In genomic region chr9:136514022-136514714, GRCh38 we compare ENCODE assay signal across 21 cellular contexts. TPM values are rescaled to one million over a fixed set of nuclear protein-coding genes. Genes with fewer than 3 reads are reported as not detected.
DNase-seq lines count a peak whose midpoint lies in the region; ATAC-seq and TF ChIP-seq lines count a peak whose summit lies in the region.
"Had no signal": no experiment of that assay in that cellular context is flagged by ENCODE, and none has a peak within 500 bp of the region (broad histone marks: within the 10 kb centered on the region; RNA-seq: fewer than 3 reads in every experiment).

No MANE protein-coding gene starts in this region.

- H3K27me3 ChIP-seq in SK-N-SH (ENCODE audit: insufficient read depth) = no peaks in the 10 kb centered on the region
- H3K27me3 ChIP-seq in tibial nerve = no peaks in the 10 kb centered on the region

- peak overlapping the region; percentile 30 for H3K27ac Mint-ChIP-seq in endothelial cell (ENCODE audit: unreplicated experiment)
- H3K27ac Mint-ChIP-seq: CD8-positive, alpha-beta memory T cell had no signal

- no peaks in the 10 kb centered on the region for H4K20me1 ChIP-seq in SK-N-SH (ENCODE audit: insufficient read depth)

- no peak for ATAC-seq in SK-N-SH treated with all-trans-retinoic acid at 6 μM for 48 hours
- no peak for ATAC-seq in HG02588 (IDR thresholded peaks at IDR 0.05; ENCODE audit: unreplicated experiment)
- ATAC-seq: HCT116 had no signal

- WGBS in SK-N-SH (ENCODE audit: low lambda C conversion rate) = 86% methylated on average over 18 of the region's 29 CpGs
- 83 to 86% methylated on average over 19 to 21 of the region's 29 CpGs for WGBS in tibial nerve, 2 donors

- H3K4me1 Mint-ChIP-seq in endothelial cell (ENCODE audit: unreplicated experiment) = peaks cover 4% of the 10 kb centered on the region
- H3K4me1 Mint-ChIP-seq: CD8-positive, alpha-beta memory T cell had no signal

- H3K36me3 ChIP-seq in SK-N-SH (replicated peaks in 1 of 2; ENCODE audit: control insufficient read depth in 1 of 2, insufficient read depth in 2 of 2, low read length in 1 of 2) (peaks cover 6 to 68% of the 10 kb centered on the region in 2 experiments), tibial nerve (peaks cover 14 to 100% (median 32%) of the 10 kb centered on the region in 3 donors)

- no peak overlapping the region for H3K9ac ChIP-seq in SK-N-SH

- no peaks in the 10 kb centered on the region for H3K9me2 ChIP-seq in SK-N-SH

- no peak for TF ChIP-seq POLR2A in tibial nerve (IDR thresholded peaks at IDR 0.05)

- DNase-seq in SK-N-SH (peak; percentile 74), LHCN-M2 (ENCODE audit: low read depth) (peak; percentile 14), endothelial cell (ENCODE audit: low spot score) (no peak), tibial nerve (ENCODE audit: low spot score in 2 of 2) (no peak), DMS79 (lab: John Stamatoyannopoulos, UW) (no peak), NK-92 (lab: John Stamatoyannopoulos, UW; ENCODE audit: unreplicated experiment) (no peak)
- DNase-seq: 8988T; Calu3; CD8-positive, alpha-beta memory T cell; DMS153; GOT3; MM.1S; NCI-H1048; NCI-H1417 treated with DMSO at 0.1 percent for 48 hours; NCI-H187; NCI-H69; NK-92 treated with Interleukin-12 subunit alpha and Interleukin-12 subunit beta, amount 100 ng/mL, for 24 hours had no signal

- TF ChIP-seq CTCF in SK-N-SH (IDR thresholded peaks at IDR 0.05) (no peak), endothelial cell (IDR thresholded peaks at IDR 0.05; ENCODE audit: unreplicated experiment) (no peak), tibial nerve (IDR thresholded peaks at IDR 0.05) (no peak)

- H3K36me3 Mint-ChIP-seq in endothelial cell (ENCODE audit: low read depth, unreplicated experiment) = peaks cover 7% of the 10 kb centered on the region

- H3F3A ChIP-seq in SK-N-SH (replicated peaks; ENCODE audit: insufficient read depth) = no peaks in the 10 kb centered on the region

- peaks cover 17% of the 10 kb centered on the region for H3K27me3 Mint-ChIP-seq in endothelial cell (ENCODE audit: unreplicated experiment)
- H3K27me3 Mint-ChIP-seq: CD8-positive, alpha-beta memory T cell had no signal

- H3K9me3 ChIP-seq in SK-N-SH (no peaks in the 10 kb centered on the region), tibial nerve (no peaks in the 10 kb centered on the region)

- CTCF ChIA-PET in SK-N-SH (lab: Yijun Ruan, JAX) = interaction anchor here (1.6 kb wide), 1 partner anchor 26 kb away, joined by 4 read pairs; no protein-coding TSS in a partner anchor

- H3K4me2 ChIP-seq in SK-N-SH = no peak overlapping the region

- H3K9me3 Mint-ChIP-seq in endothelial cell (ENCODE audit: unreplicated experiment) = no peaks in the 10 kb centered on the region
- H3K9me3 Mint-ChIP-seq: CD8-positive, alpha-beta memory T cell had no signal

- H3K4me1 ChIP-seq in SK-N-SH (ENCODE audit: control insufficient read depth in 1 of 2, insufficient read depth in 2 of 2, low read depth in 1 of 2, low read length in 1 of 2) (peaks cover 0 to 5% of the 10 kb centered on the region in 2 experiments; a peak in 1 of 4 replicates), tibial nerve (peaks cover 0 to 76% (median 34%) of the 10 kb centered on the region in 4 donors)

- no peak overlapping the region for H3K4me3 Mint-ChIP-seq in endothelial cell (ENCODE audit: unreplicated experiment)
- H3K4me3 Mint-ChIP-seq: CD8-positive, alpha-beta memory T cell had no signal

- TF ChIP-seq EP300 in SK-N-SH (IDR thresholded peaks at IDR 0.05; ENCODE audit: borderline replicate concordance in 1 of 2, low read depth in 1 of 2, low read length in 1 of 2) (no peak), tibial nerve (IDR thresholded peaks at IDR 0.05) (no peak)

- H3K79me2 ChIP-seq in SK-N-SH (ENCODE audit: insufficient read depth) = no peaks in the 10 kb centered on the region

- no peak overlapping the region for H3K27ac ChIP-seq in SK-N-SH (ENCODE audit: low read depth in 2 of 2, low read length in 1 of 2)
- H3K27ac ChIP-seq in tibial nerve = peak overlapping the region in 3 of 4 donors; percentile 3 to 87 (median 87)
- H3K27ac ChIP-seq: C4-2B had no signal

- POLR2A ChIA-PET in SK-N-SH (lab: Yijun Ruan, JAX) = no interaction called here

- no peak overlapping the region for H3K4me3 ChIP-seq in SK-N-SH (ENCODE audit: low read depth in 2 of 2, low read length in 1 of 2)
- no peak overlapping the region for H3K4me3 ChIP-seq in tibial nerve

- no peak for TF ChIP-seq RAD21 in SK-N-SH (IDR thresholded peaks at IDR 0.05; ENCODE audit: low read length)

- H2AFZ ChIP-seq in SK-N-SH (ENCODE audit: low read depth) = no peak overlapping the region

TF ChIP-seq in SK-N-SH, 30 proteins besides CTCF, POLR2A, EP300 and RAD21 (continues in another document):
- TF ChIP-seq SMC3 (IDR thresholded peaks at IDR 0.05; ENCODE audit: low read depth, low read length) (no peak), TEAD4 (IDR thresholded peaks at IDR 0.05; ENCODE audit: borderline replicate concordance, insufficient read depth) (no peak), NFIC (IDR thresholded peaks at IDR 0.05; ENCODE audit: borderline replicate concordance) (no peak), POLR2AphosphoS5 (IDR thresholded peaks at IDR 0.05; ENCODE audit: low read depth, low read length) (no peak), ZBTB33 (IDR thresholded peaks at IDR 0.05; ENCODE audit: borderline replicate concordance, low read depth) (no peak), GABPA (IDR thresholded peaks at IDR 0.05; ENCODE audit: low read depth) (no peak), JUND (IDR thresholded peaks at IDR 0.05) (no peak), TCF12 (IDR thresholded peaks at IDR 0.05) (no peak)

TF ChIP-seq in SK-N-SH treated with all-trans-retinoic acid at 6 μM for 48 hours, 23 proteins besides CTCF, POLR2A, EP300 and RAD21 (continues in another document):
- TF ChIP-seq PATZ1 (CRISPR knock-in tag; IDR thresholded peaks at IDR 0.05; ENCODE audit: borderline replicate concordance) = no peak
- no peak for TF ChIP-seq TSHZ2 (CRISPR knock-in tag; IDR thresholded peaks at IDR 0.05)
- no peak for TF ChIP-seq CSRNP3 (CRISPR knock-in tag; IDR thresholded peaks at IDR 0.05)
- no peak for TF ChIP-seq ISL1 (CRISPR knock-in tag; IDR thresholded peaks at IDR 0.05)

RNA-seq across cellular contexts. Expression of gene SEC16A, which starts 31.3 kb away (rescaled TPM):
- polyA plus RNA-seq in SK-N-SH (2012; rRNA removed) = 14.8 and 25.9 TPM in 2 replicates
- polyA plus RNA-seq in SK-N-SH (2012; cell fraction: cytosol; rRNA removed) = 17.4 and 19.1 TPM in 2 replicates
- polyA plus RNA-seq in SK-N-SH (2012; cell fraction: nucleus; rRNA removed) = 87.5 and 96.8 TPM in 2 replicates
- 25.5 and 28.9 TPM in 2 replicates for total RNA-seq in LHCN-M2 (2014; rRNA removed)
- polyA plus RNA-seq in LHCN-M2 (2012) = 35.2 TPM
- total RNA-seq in endothelial cell (ENCODE audit: unreplicated experiment) = 79.5 TPM
- total RNA-seq in tibial nerve = 10 to 100 TPM; 45.8 to 67.5 (median 47.9) TPM

RNA-seq across cellular contexts. Expression of gene NOTCH1, which starts 31.7 kb away (rescaled TPM):
- 2.6 and 6.6 TPM in 2 replicates for polyA plus RNA-seq in SK-N-SH (2012; rRNA removed)
- 3.3 and 4.8 TPM in 2 replicates for polyA plus RNA-seq in SK-N-SH (2012; cell fraction: cytosol; rRNA removed)
- polyA plus RNA-seq in SK-N-SH (2012; cell fraction: nucleus; rRNA removed) = 25.0 and 35.2 TPM in 2 replicates
- total RNA-seq in LHCN-M2 (2014; rRNA removed) (9.1 and 10.8 TPM in 2 replicates), endothelial cell (ENCODE audit: unreplicated experiment) (312 TPM), tibial nerve (10 to 100 TPM; 29.3 to 65.4 (median 41.5) TPM)
- 3.7 TPM for polyA plus RNA-seq in LHCN-M2 (2012)

Comparison
In these comparisons a context has a peak if more than half of its experiments do, and no peak if none do; other contexts are left out.
1. DNase-seq: peak in SK-N-SH (single experiment) and LHCN-M2 (single experiment); none in endothelial cell (single experiment), tibial nerve (0 of 2), DMS79 (single experiment) and NK-92 (single experiment).
2. H3K27ac ChIP-seq: peak in tibial nerve (3 of 4); none in SK-N-SH (0 of 2).